In genomic region chr3:171260430-171260829, GRCh38 we compare ENCODE assay signal across 16 cellular contexts.
DNase-seq lines count a peak whose midpoint lies in the region; ATAC-seq and TF ChIP-seq lines count a peak whose summit lies in the region.
"Had no signal": no experiment of that assay in that cellular context is flagged by ENCODE, and none has a peak within 500 bp of the region (broad histone marks: within the 10 kb centered on the region; RNA-seq: fewer than 3 reads in every experiment).

No MANE protein-coding gene starts in this region.

- 93 to 99% methylated on average over 1 of the region's 1 CpG for WGBS in aorta, 2 donors

- H3K79me2 ChIP-seq in HCT116 (ENCODE audit: insufficient read depth, low read length) (no peaks in the 10 kb centered on the region), PC-9 (ENCODE audit: low read depth) (peaks cover 38% of the 10 kb centered on the region)

- intact Hi-C loops in HCT116 (cut with micrococcal nuclease) (no loop called here), PC-9 (cut with micrococcal nuclease; ENCODE audit: unreplicated experiment) (loop anchor here (2.0 kb wide), 1 partner anchor 68 kb away; no protein-coding TSS in a partner anchor), aorta (cut with DNase I) (no loop called here)

- no peak for DNase-seq in activated naive CD4-positive, alpha-beta T cell treated with anti-CD3 and anti-CD28 coated beads, Interleukin-2, amount 50 U/mL, for 16 hours
- DNase-seq in HCT116 (ENCODE audit: low read depth, low spot score), result no peak
- DNase-seq in PC-9, result no peak
- peak; percentile 57 for DNase-seq in putamen (ENCODE audit: low spot score)
- DNase-seq in aorta, result no peak
- no peak for DNase-seq in activated effector memory CD4-positive, alpha-beta T cell treated with anti-CD3 and anti-CD28 coated beads, Interleukin-2, amount 50 U/mL, for 16 hours
- DNase-seq: DMS153; HCEC 1CT; NCI-H1694; NCI-H2171; NCI-H510A; NK-92 treated with Interleukin-12 subunit alpha and Interleukin-12 subunit beta, amount 100 ng/mL, for 24 hours had no signal

- H3K4me3 ChIP-seq in HCT116 (replicated peaks in 1 of 2; ENCODE audit: low read depth in 1 of 2, low read length in 2 of 2) (no peak overlapping the region), PC-9 (no peak overlapping the region), aorta (ENCODE audit: low read length in 2 of 2) (no peak overlapping the region)
- H3K4me3 ChIP-seq: BLaER1, SK-N-MC had no signal

- TF ChIP-seq RAD21 in HCT116 (IDR thresholded peaks at IDR 0.05; ENCODE audit: low read depth), result no peak

- no peak overlapping the region for H3K4me3 Mint-ChIP-seq in activated naive CD4-positive, alpha-beta T cell treated with anti-CD3 and anti-CD28 coated beads, Interleukin-2, amount 50 U/mL, for 24 hours

- H3K4me1 Mint-ChIP-seq in activated naive CD4-positive, alpha-beta T cell treated with anti-CD3 and anti-CD28 coated beads, Interleukin-2, amount 50 U/mL, for 24 hours, result peaks cover 93% of the 10 kb centered on the region

- H3K9me3 ChIP-seq in HCT116 (ENCODE audit: control insufficient read depth in 1 of 2, insufficient read depth in 1 of 2, low read depth in 1 of 2, low read length in 2 of 2) (no peaks in the 10 kb centered on the region), PC-9 (ENCODE audit: insufficient read depth, low read depth) (no peaks in the 10 kb centered on the region; the same call in 1 of the 2 replicates), aorta (ENCODE audit: control insufficient read depth, low read length) (no peaks in the 10 kb centered on the region)
- H3K9me3 ChIP-seq: BLaER1 had no signal

- H3K36me3 ChIP-seq in HCT116 (ENCODE audit: control insufficient read depth in 1 of 2, insufficient read depth in 2 of 2, low read length in 2 of 2) (no peaks in the 10 kb centered on the region), PC-9 (ENCODE audit: low read depth) (no peaks in the 10 kb centered on the region), aorta (ENCODE audit: control insufficient read depth in 1 of 2, insufficient read depth in 2 of 2, low read length in 1 of 2) (no peaks in the 10 kb centered on the region)
- H3K36me3 ChIP-seq: BLaER1 had no signal

- TF ChIP-seq CTCF in HCT116 (IDR thresholded peaks at IDR 0.05 in 2 of 3, conservative IDR thresholded peaks at IDR 0.05 in 1 of 3; ENCODE audit: borderline replicate concordance in 1 of 3, insufficient read depth in 1 of 3, low read depth in 2 of 3, low read length in 2 of 3) (no peak), PC-9 (conservative IDR thresholded peaks at IDR 0.05) (no peak)

- TF ChIP-seq POLR2A in HCT116 (IDR thresholded peaks at IDR 0.05; ENCODE audit: borderline replicate concordance, extremely low read depth, insufficient read depth, insufficient read length), result no peak

- H3F3A ChIP-seq in PC-9 (ENCODE audit: insufficient read depth, low read depth), result peaks cover 40% of the 10 kb centered on the region

- H3K27me3 ChIP-seq in HCT116 (ENCODE audit: insufficient read depth, low read length) (no peaks in the 10 kb centered on the region), PC-9 (ENCODE audit: insufficient read depth, low read depth) (no peaks in the 10 kb centered on the region), aorta (ENCODE audit: control insufficient read depth in 1 of 2, insufficient read depth in 2 of 2, low read length in 1 of 2) (no peaks in the 10 kb centered on the region)
- H3K27me3 ChIP-seq: BLaER1 had no signal

- no peaks in the 10 kb centered on the region for H3K27me3 Mint-ChIP-seq in activated naive CD4-positive, alpha-beta T cell treated with anti-CD3 and anti-CD28 coated beads, Interleukin-2, amount 50 U/mL, for 24 hours

- H3K9me2 ChIP-seq in HCT116 (ENCODE audit: insufficient read depth) (no peaks in the 10 kb centered on the region), PC-9 (ENCODE audit: insufficient read depth) (no peaks in the 10 kb centered on the region)

- H4K20me1 ChIP-seq in HCT116 (ENCODE audit: insufficient read depth) (no peaks in the 10 kb centered on the region), PC-9 (ENCODE audit: insufficient read depth) (no peaks in the 10 kb centered on the region)
- H4K20me1 ChIP-seq: BLaER1 had no signal

- H3K27ac ChIP-seq in HCT116 (ENCODE audit: low read depth, low read length) (peak overlapping the region; percentile 69; the same call in 1 of the 2 replicates), PC-9 (peak overlapping the region; percentile 90), aorta (ENCODE audit: low read depth in 1 of 2, low read length in 2 of 2) (no peak overlapping the region)
- H3K27ac ChIP-seq: BLaER1, SK-N-MC had no signal

- peak overlapping the region; percentile 73 for H3K27ac Mint-ChIP-seq in activated naive CD4-positive, alpha-beta T cell treated with anti-CD3 and anti-CD28 coated beads, Interleukin-2, amount 50 U/mL, for 24 hours

- BruUV-seq in HCT116 (replicated peaks; lab: Mats Ljungman, UMichigan), result no TSS peak
- BruUV-seq in PC-9 (replicated peaks; lab: Mats Ljungman, UMichigan), result no TSS peak

- H2AFZ ChIP-seq in HCT116 (ENCODE audit: low read depth, low read length, poor library complexity, severe bottlenecking) (no peak overlapping the region), PC-9 (no peak overlapping the region)

- POLR2A ChIA-PET in HCT116 (lab: Charles Lee) (interaction anchor here (0.6 to 1.8 kb wide), 2 partner anchors 10 to 11 kb away, joined by 3 to 5 read pairs; no protein-coding TSS in a partner anchor), PC-9 (lab: Charles Lee; ENCODE audit: unreplicated experiment) (no interaction called here)

- RAD21 ChIA-PET in HCT116 (lab: Charles Lee; ENCODE audit: low non-redundant PET in 1 of 2, low total read pairs in 2 of 2, uncharacterized antibody in 2 of 2, unreplicated experiment in 2 of 2), result no interaction called here

- H3K4me2 ChIP-seq in HCT116 (ENCODE audit: low read length) (peak overlapping the region; percentile 66; the same call in 1 of the 2 replicates), PC-9 (peak overlapping the region; percentile 69)
- H3K4me2 ChIP-seq: BLaER1 had no signal

- no peak overlapping the region for H3K9ac ChIP-seq in HCT116 (ENCODE audit: low read length)
- H3K9ac ChIP-seq: BLaER1 had no signal

- no peak for ATAC-seq in HCT116
- no peak for ATAC-seq in aorta (ENCODE audit: low FRiP score)
- ATAC-seq: Right ventricle myocardium inferior had no signal

- peaks cover 13% of the 10 kb centered on the region for H3K9me3 Mint-ChIP-seq in activated naive CD4-positive, alpha-beta T cell treated with anti-CD3 and anti-CD28 coated beads, Interleukin-2, amount 50 U/mL, for 24 hours

- H3K4me1 ChIP-seq in HCT116 (ENCODE audit: control insufficient read depth in 1 of 2, insufficient read depth in 2 of 2, low read length in 2 of 2) (peaks cover 79% of the 10 kb centered on the region in 2 experiments), PC-9 (replicated peaks; ENCODE audit: insufficient read depth) (peaks cover 63% of the 10 kb centered on the region), aorta (ENCODE audit: control insufficient read depth in 1 of 2, insufficient read depth in 2 of 2, low read length in 2 of 2) (peaks cover 7 to 9% of the 10 kb centered on the region in 2 donors)

- peaks cover 2% of the 10 kb centered on the region for H3K36me3 Mint-ChIP-seq in activated naive CD4-positive, alpha-beta T cell treated with anti-CD3 and anti-CD28 coated beads, Interleukin-2, amount 50 U/mL, for 24 hours

- CTCF ChIA-PET in HCT116 (lab: Charles Lee), result no interaction called here
- CTCF ChIA-PET in PC-9 (lab: Charles Lee), result no interaction called here

TF ChIP-seq in HCT116, 20 proteins besides CTCF, POLR2A, EP300 and RAD21:
- TF ChIP-seq JUND (IDR thresholded peaks at IDR 0.05) (no peak), EGR1 (IDR thresholded peaks at IDR 0.05; ENCODE audit: low read depth) (no peak), CEBPB (IDR thresholded peaks at IDR 0.05; ENCODE audit: low read depth) (no peak), SP1 (IDR thresholded peaks at IDR 0.05; ENCODE audit: low read depth) (no peak), ZNF274 (IDR thresholded peaks at IDR 0.05; ENCODE audit: low read depth, low read length) (no peak), YY1 (IDR thresholded peaks at IDR 0.05; ENCODE audit: extremely low read depth, insufficient replicate concordance, low read depth, low read length) (no peak), EZH2 (IDR thresholded peaks at IDR 0.05) (no peak), ATF3 (IDR thresholded peaks at IDR 0.05) (no peak), EZH2phosphoT487 (IDR thresholded peaks at IDR 0.05; ENCODE audit: borderline replicate concordance) (no peak)
TF ChIP-seq in HCT116: peak in this region for 0.

Comparison
In these comparisons a context has a peak if more than half of its experiments do, and no peak if none do; other contexts are left out.
1. H3K27ac ChIP-seq: peak in HCT116 (single experiment) and PC-9 (single experiment); none in aorta (0 of 2).